Comparison of ENCODE assay signal across 8 cellular contexts in the genomic region with DNA sequence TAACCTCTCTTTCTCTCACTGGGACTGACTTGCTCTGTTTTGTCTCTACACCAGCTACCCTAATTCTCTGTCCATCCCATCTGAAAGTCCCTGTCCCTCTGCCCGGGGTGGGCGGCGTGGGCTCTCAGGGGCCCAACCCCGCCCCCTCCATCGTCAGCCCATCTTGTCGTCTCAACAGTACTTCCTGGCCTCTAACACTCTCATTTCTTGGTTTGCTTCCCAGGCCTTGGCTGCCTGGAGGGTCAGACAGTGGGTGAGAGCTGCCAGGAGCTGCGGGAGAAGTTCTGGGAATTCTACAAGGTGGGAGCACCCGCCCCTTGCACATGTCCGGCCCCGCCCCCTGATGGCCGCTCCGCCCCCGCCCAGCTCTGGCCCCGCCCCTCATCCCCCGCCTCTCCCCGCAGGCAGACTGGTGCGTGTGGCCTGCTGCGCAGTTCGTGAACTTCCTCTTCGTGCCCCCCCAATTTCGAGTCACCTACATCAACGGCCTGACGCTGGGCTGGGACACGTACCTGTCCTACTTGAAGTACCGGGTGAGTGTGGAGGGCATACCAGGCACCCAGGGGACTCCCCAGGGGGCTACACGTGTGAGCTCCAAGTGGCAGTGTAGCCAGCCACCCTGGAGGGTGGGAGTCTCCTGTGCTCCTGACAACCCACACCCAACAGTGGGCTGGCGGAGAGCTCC. TPM values are rescaled to one million over a fixed set of nuclear protein-coding genes. Genes with fewer than 3 reads are reported as not detected.
A peak's percentile ranks its signal among the peaks of the same experiment; 100 is the strongest.
DNase-seq lines count a peak whose midpoint lies in the region; ATAC-seq and TF ChIP-seq lines count a peak whose summit lies in the region.

No MANE protein-coding gene starts in this region.

- peaks cover 0 to 4% (median 0%) of the 10 kb centered on the region in 5 donors for H3K27me3 Mint-ChIP-seq in naive thymus-derived CD8-positive, alpha-beta T cell

- peak; percentile 75 for DNase-seq in GM03348 (ENCODE audit: low spot score)
- DNase-seq in PC-3: peak; percentile 33
- DNase-seq in mammary epithelial cell: no peak
- DNase-seq in naive thymus-derived CD8-positive, alpha-beta T cell: peak; percentile 38 to 77 (median 52)
- DNase-seq in NCI-H1092 (lab: John Stamatoyannopoulos, UW): no peak
- DNase-seq in NCI-H510A treated with DMSO at 0.1 percent for 48 hours (lab: John Stamatoyannopoulos, UW): no peak

- H3K27ac Mint-ChIP-seq in naive thymus-derived CD8-positive, alpha-beta T cell: peak overlapping the region; percentile 44 to 98 (median 86)

- TF ChIP-seq CTCF in PC-3 (conservative IDR thresholded peaks at IDR 0.05; ENCODE audit: low read depth, low read length): no peak
- TF ChIP-seq CTCF in mammary epithelial cell (conservative IDR thresholded peaks at IDR 0.05 in 1 of 2, IDR thresholded peaks at IDR 0.05 in 1 of 2; ENCODE audit: extremely low read depth in 1 of 2, insufficient read depth in 1 of 2, low read depth in 1 of 2, low read length in 2 of 2): no peak

- H3K27me3 ChIP-seq in PC-3 (ENCODE audit: low read length): no peaks in the 10 kb centered on the region
- no peaks in the 10 kb centered on the region for H3K27me3 ChIP-seq in mammary epithelial cell (ENCODE audit: insufficient read depth, low read length)

- no peak for ATAC-seq in PC-3
- no peak for ATAC-seq in naive thymus-derived CD8-positive, alpha-beta T cell
- no peak for ATAC-seq in HG02973 (IDR thresholded peaks at IDR 0.05; ENCODE audit: unreplicated experiment)
- ATAC-seq in GM21529 (IDR thresholded peaks at IDR 0.05; ENCODE audit: unreplicated experiment): no peak

- H3K36me3 Mint-ChIP-seq in naive thymus-derived CD8-positive, alpha-beta T cell: peaks cover 0 to 32% (median 0%) of the 10 kb centered on the region in 3 donors

- intact Hi-C loops in PC-3 (cut with micrococcal nuclease): no loop called here
- intact Hi-C loops in mammary epithelial cell (cut with micrococcal nuclease): loop anchor here (5.0 kb wide), 1 partner anchor 153 kb away; no protein-coding TSS in a partner anchor

- H3K79me2 ChIP-seq in PC-3 (ENCODE audit: low read length): peaks cover 7% of the 10 kb centered on the region
- H3K79me2 ChIP-seq in mammary epithelial cell (ENCODE audit: insufficient read depth, low read length): peaks cover 11% of the 10 kb centered on the region

- POLR2A ChIA-PET in PC-3 (lab: Charles Lee; ENCODE audit: unreplicated experiment): interaction anchor here (0.7 kb wide), 1 partner anchor 81 kb away, joined by 22 read pairs; no protein-coding TSS in a partner anchor
- POLR2A ChIA-PET in naive thymus-derived CD8-positive, alpha-beta T cell (lab: Charles Lee): interaction anchor here (0.6 to 5.2 kb wide), 7 partner anchors 9 to 1359 kb away, joined by 3 to 72 read pairs (median 4); a partner anchor contains a TSS

- no peaks in the 10 kb centered on the region for H3K9me3 ChIP-seq in PC-3 (ENCODE audit: low read length)
- no peaks in the 10 kb centered on the region for H3K9me3 ChIP-seq in mammary epithelial cell (replicated peaks; ENCODE audit: insufficient read depth, low read length)

- H3F3A ChIP-seq in PC-3 (ENCODE audit: low read length, unreplicated experiment): no peaks in the 10 kb centered on the region

- H3K27ac ChIP-seq in PC-3 (ENCODE audit: low read length) (no peak overlapping the region), mammary epithelial cell (ENCODE audit: insufficient read depth, low read depth, low read length) (no peak overlapping the region)

- BruUV-seq in PC-3 (replicated peaks; lab: Mats Ljungman, UMichigan) (no TSS peak), mammary epithelial cell (replicated peaks; lab: Mats Ljungman, UMichigan) (no TSS peak)

- no peaks in the 10 kb centered on the region for H3K9me3 Mint-ChIP-seq in naive thymus-derived CD8-positive, alpha-beta T cell

- H3K4me3 Mint-ChIP-seq in naive thymus-derived CD8-positive, alpha-beta T cell: peak overlapping the region; percentile 78 to 98 (median 90)

- H3K4me2 ChIP-seq in PC-3 (ENCODE audit: low read length): peak overlapping the region; percentile 92
- peak overlapping the region; percentile 94 for H3K4me2 ChIP-seq in mammary epithelial cell (ENCODE audit: insufficient read depth, low read depth, low read length)

- H3K9ac ChIP-seq in PC-3 (ENCODE audit: low read length) (no peak overlapping the region; the same call in 1 of the 2 replicates), mammary epithelial cell (ENCODE audit: insufficient read depth, low read length) (no peak overlapping the region)

- CTCF ChIA-PET in PC-3 (lab: Charles Lee): interaction anchor here (0.6 kb wide), 1 partner anchor 81 kb away, joined by 3 read pairs; no protein-coding TSS in a partner anchor
- CTCF ChIA-PET in mammary epithelial cell (lab: Charles Lee; ENCODE audit: low non-redundant PET): no interaction called here

- H3K36me3 ChIP-seq in PC-3 (ENCODE audit: low read depth, low read length) (no peaks in the 10 kb centered on the region), mammary epithelial cell (ENCODE audit: insufficient read depth, low read length) (no peaks in the 10 kb centered on the region)

- H3K4me1 ChIP-seq in PC-3 (ENCODE audit: insufficient read depth, low read length) (peaks cover 13% of the 10 kb centered on the region), mammary epithelial cell (ENCODE audit: insufficient read depth, low read length) (peaks cover 20% of the 10 kb centered on the region)

- 21% methylated on average over 6 of the region's 27 CpGs for WGBS in mammary epithelial cell (ENCODE audit: low coverage, missing lambda C conversion rate)

- dilution Hi-C loops in mammary epithelial cell (cut with HindIII; ENCODE audit: low sequenced_read_pairs): loop anchor here (5.0 kb wide), 2 partner anchors 32 to 133 kb away; no protein-coding TSS in a partner anchor

- H3K4me3 ChIP-seq in PC-3 (ENCODE audit: low read length) (peak overlapping the region; percentile 85), mammary epithelial cell (replicated peaks in 1 of 3; ENCODE audit: insufficient read depth in 1 of 3, low read depth in 2 of 3, low read length in 3 of 3) (peak overlapping the region in 2 of 3 experiments; percentile 82 to 89)

- H2AFZ ChIP-seq in PC-3 (ENCODE audit: low read length) (peak overlapping the region; percentile 64; the same call in 1 of the 2 replicates), mammary epithelial cell (ENCODE audit: low read depth, low read length) (peak overlapping the region; percentile 65)

- H4K20me1 ChIP-seq in PC-3 (ENCODE audit: low read length) (no peaks in the 10 kb centered on the region), mammary epithelial cell (ENCODE audit: insufficient read depth, low read length) (no peaks in the 10 kb centered on the region)

- in situ Hi-C loops in mammary epithelial cell (cut with MboI; ENCODE audit: low sequenced_read_pairs in 2 of 2): no loop called here

- H3K4me1 Mint-ChIP-seq in naive thymus-derived CD8-positive, alpha-beta T cell: peaks cover 10 to 28% (median 24%) of the 10 kb centered on the region in 4 donors

- no peaks in the 10 kb centered on the region for H3K9me2 ChIP-seq in PC-3 (replicated peaks; ENCODE audit: low read length)

RNA-seq across cellular contexts. Expression of a gene that starts 1.7 kb away (rescaled TPM):
- total RNA-seq in PC-3 (2014; rRNA removed) (34.2 and 44.7 TPM in 2 replicates), mammary epithelial cell (10 to 100 TPM; 16.8 to 22.5 TPM)
- 38.2 TPM for polyA plus RNA-seq in mammary epithelial cell
- 43.2 TPM for polyA minus RNA-seq in mammary epithelial cell
- 1 to 10 TPM; 5.8 to 7.0 TPM for total RNA-seq in naive thymus-derived CD8-positive, alpha-beta T cell
- polyA plus RNA-seq in naive thymus-derived CD8-positive, alpha-beta T cell: 10 to 100 TPM in 1 of 3 donors, 1 to 10 TPM in 2; 5.1 to 12.2 (median 9.4) TPM

RNA-seq across cellular contexts. Expression of a gene that starts 9.1 kb away (rescaled TPM):
- 5.7 and 6.7 TPM in 2 replicates for total RNA-seq in PC-3 (2014; rRNA removed)
- 1 to 10 TPM in 1 of 2 donors, under 1 TPM in 1; 0.33 to 1.8 TPM for total RNA-seq in mammary epithelial cell
- polyA plus RNA-seq in mammary epithelial cell: 1.9 TPM
- not detected for polyA minus RNA-seq in mammary epithelial cell
- total RNA-seq in naive thymus-derived CD8-positive, alpha-beta T cell: 1 to 10 TPM; 2.9 to 3.8 TPM
- 1 to 10 TPM; 1.3 to 2.3 (median 1.8) TPM for polyA plus RNA-seq in naive thymus-derived CD8-positive, alpha-beta T cell

RNA-seq across cellular contexts. Expression of a gene that starts 21.1 kb away (rescaled TPM):
- 31.1 and 35.0 TPM in 2 replicates for total RNA-seq in PC-3 (2014; rRNA removed)
- total RNA-seq in mammary epithelial cell: 10 to 100 TPM; 36.2 to 64.3 TPM
- 61.3 TPM for polyA plus RNA-seq in mammary epithelial cell
- polyA minus RNA-seq in mammary epithelial cell: 45.0 TPM
- total RNA-seq in naive thymus-derived CD8-positive, alpha-beta T cell: 10 to 100 TPM; 13.7 to 15.3 TPM
- 1 to 10 TPM; 3.3 to 7.1 (median 5.4) TPM for polyA plus RNA-seq in naive thymus-derived CD8-positive, alpha-beta T cell

RNA-seq across cellular contexts. Expression of a gene that starts 31.5 kb away (rescaled TPM):
- 1.8 TPM in 1 of 2 replicates, not detected in the other for total RNA-seq in PC-3 (2014; rRNA removed)
- not detected for total RNA-seq in mammary epithelial cell
- polyA plus RNA-seq in mammary epithelial cell: not detected
- not detected for polyA minus RNA-seq in mammary epithelial cell
- not detected for total RNA-seq in naive thymus-derived CD8-positive, alpha-beta T cell
- not detected for polyA plus RNA-seq in naive thymus-derived CD8-positive, alpha-beta T cell

RNA-seq across cellular contexts. Expression of a gene that starts 41.7 kb away (rescaled TPM):
- total RNA-seq in PC-3 (2014; rRNA removed) (13.9 and 15.8 TPM in 2 replicates), mammary epithelial cell (10 to 100 TPM; 37.2 to 49.7 TPM)
- 22.5 TPM for polyA plus RNA-seq in mammary epithelial cell
- polyA minus RNA-seq in mammary epithelial cell: 13.3 TPM
- 10 to 100 TPM; 20.9 to 21.5 TPM for total RNA-seq in naive thymus-derived CD8-positive, alpha-beta T cell
- 10 to 100 TPM in 1 of 3 donors, 1 to 10 TPM in 2; 1.5 to 11.7 (median 3.6) TPM for polyA plus RNA-seq in naive thymus-derived CD8-positive, alpha-beta T cell

Comparison
In these comparisons a context has a peak if more than half of its experiments do, and no peak if none do; other contexts are left out.
1. DNase-seq: peak in GM03348 (single experiment), PC-3 (single experiment) and naive thymus-derived CD8-positive, alpha-beta T cell (10 of 10); none in mammary epithelial cell (single experiment), NCI-H1092 (single experiment) and NCI-H510A treated with DMSO at 0.1 percent for 48 hours (single experiment).